15 cellular contexts compared by ENCODE assay signal in genomic region chr5:59698774-59699173, GRCh38.
"Had no signal": no experiment of that assay in that cellular context is flagged by ENCODE, and none has a peak within 500 bp of the region (broad histone marks: within the 10 kb centered on the region; RNA-seq: fewer than 3 reads in every experiment).

No MANE protein-coding gene starts in this region.

- H3K27me3 Mint-ChIP-seq: activated CD4-positive, alpha-beta T cell treated with anti-CD3 and anti-CD28 coated beads for 36 hours; naive B cell had no signal

- H3K27ac Mint-ChIP-seq: activated CD4-positive, alpha-beta memory T cell treated with anti-CD3 and anti-CD28 coated beads, Interleukin-2, amount 10 ng/mL, durations not matched to agents 7 days and 5 days; activated CD4-positive, alpha-beta T cell treated with anti-CD3 and anti-CD28 coated beads for 36 hours; activated naive CD8-positive, alpha-beta T cell treated with anti-CD3 and anti-CD28 coated beads, Interleukin-2, amount 10 ng/mL, durations not matched to agents 7 days and 5 days; activated T-cell treated with anti-CD3 and anti-CD28 coated beads, Interleukin-2, amount 50 U/mL, for 72 hours; naive B cell; stimulated activated naive CD8-positive, alpha-beta T cell treated with anti-CD3 and anti-CD28 coated beads, Interleukin-15, amount 100 ng/mL, for 72 hours had no signal

- H3K4me1 ChIP-seq: parathyroid adenoma, testis had no signal

- H3K36me3 Mint-ChIP-seq: activated naive CD8-positive, alpha-beta T cell treated with anti-CD3 and anti-CD28 coated beads, Interleukin-2, amount 10 ng/mL, durations not matched to agents 7 days and 5 days; naive B cell had no signal

- H3K9me3 ChIP-seq: testis had no signal

- H3K4me3 Mint-ChIP-seq: activated CD4-positive, alpha-beta memory T cell treated with anti-CD3 and anti-CD28 coated beads, Interleukin-2, amount 10 ng/mL, durations not matched to agents 7 days and 5 days; activated CD4-positive, alpha-beta T cell treated with anti-CD3 and anti-CD28 coated beads for 36 hours; activated naive CD8-positive, alpha-beta T cell treated with anti-CD3 and anti-CD28 coated beads, Interleukin-2, amount 10 ng/mL, durations not matched to agents 7 days and 5 days; activated T-cell treated with anti-CD3 and anti-CD28 coated beads, Interleukin-2, amount 50 U/mL, for 72 hours; naive B cell; stimulated activated naive CD8-positive, alpha-beta T cell treated with anti-CD3 and anti-CD28 coated beads, Interleukin-15, amount 100 ng/mL, for 72 hours had no signal

- H3K9me3 Mint-ChIP-seq: activated CD4-positive, alpha-beta memory T cell treated with anti-CD3 and anti-CD28 coated beads, Interleukin-2, amount 10 ng/mL, durations not matched to agents 7 days and 5 days; activated naive CD8-positive, alpha-beta T cell treated with anti-CD3 and anti-CD28 coated beads, Interleukin-2, amount 10 ng/mL, durations not matched to agents 7 days and 5 days; activated T-cell treated with anti-CD3 and anti-CD28 coated beads, Interleukin-2, amount 50 U/mL, for 72 hours; stimulated activated naive CD8-positive, alpha-beta T cell treated with anti-CD3 and anti-CD28 coated beads, Interleukin-15, amount 100 ng/mL, for 72 hours had no signal

- H3K4me3 ChIP-seq: dorsolateral prefrontal cortex, testis had no signal

- H3K4me1 Mint-ChIP-seq: activated CD4-positive, alpha-beta memory T cell treated with anti-CD3 and anti-CD28 coated beads, Interleukin-2, amount 10 ng/mL, durations not matched to agents 7 days and 5 days; activated CD4-positive, alpha-beta T cell treated with anti-CD3 and anti-CD28 coated beads for 36 hours; activated naive CD8-positive, alpha-beta T cell treated with anti-CD3 and anti-CD28 coated beads, Interleukin-2, amount 10 ng/mL, durations not matched to agents 7 days and 5 days; stimulated activated naive CD8-positive, alpha-beta T cell treated with anti-CD3 and anti-CD28 coated beads, Interleukin-15, amount 100 ng/mL, for 72 hours had no signal

- ATAC-seq: activated CD4-positive, alpha-beta T cell treated with anti-CD3 and anti-CD28 coated beads for 36 hours; activated T-cell treated with anti-CD3 and anti-CD28 coated beads, Interleukin-2, amount 50 U/mL, for 72 hours; stimulated activated naive CD8-positive, alpha-beta T cell treated with anti-CD3 and anti-CD28 coated beads, Interleukin-15, amount 100 ng/mL, for 72 hours had no signal

- FAIRE-seq: bronchial epithelial cell had no signal

- DNase-seq: activated CD4-positive, alpha-beta memory T cell treated with anti-CD3 and anti-CD28 coated beads, Interleukin-2, amount 10 ng/mL, durations not matched to agents 7 days and 5 days; activated CD4-positive, alpha-beta T cell treated with anti-CD3 and anti-CD28 coated beads for 36 hours; activated naive CD8-positive, alpha-beta T cell treated with anti-CD3 and anti-CD28 coated beads, Interleukin-2, amount 10 ng/mL, durations not matched to agents 7 days and 5 days; activated T-cell treated with anti-CD3 and anti-CD28 coated beads, Interleukin-2, amount 50 U/mL, for 72 hours; anterior cingulate cortex; dorsolateral prefrontal cortex; hippocampal formation; naive B cell; stimulated activated CD4-positive, alpha-beta T cell treated with anti-CD3 and anti-CD28 coated beads, Interleukin-15, amount 100 ng/mL, for 24 hours; stimulated activated CD4-positive, alpha-beta T cell treated with anti-CD3 and anti-CD28 coated beads, Interleukin-4, amount 100 ng/mL, for 24 hours; stimulated activated naive CD8-positive, alpha-beta T cell treated with anti-CD3 and anti-CD28 coated beads, Interleukin-15, amount 100 ng/mL, for 72 hours; testis had no signal

- H3K27ac ChIP-seq: dorsolateral prefrontal cortex, parathyroid adenoma, testis, VCaP had no signal

- H3K27me3 ChIP-seq: dorsolateral prefrontal cortex, testis had no signal
